ENCODE assay signal across 27 cellular contexts in the genomic region with DNA sequence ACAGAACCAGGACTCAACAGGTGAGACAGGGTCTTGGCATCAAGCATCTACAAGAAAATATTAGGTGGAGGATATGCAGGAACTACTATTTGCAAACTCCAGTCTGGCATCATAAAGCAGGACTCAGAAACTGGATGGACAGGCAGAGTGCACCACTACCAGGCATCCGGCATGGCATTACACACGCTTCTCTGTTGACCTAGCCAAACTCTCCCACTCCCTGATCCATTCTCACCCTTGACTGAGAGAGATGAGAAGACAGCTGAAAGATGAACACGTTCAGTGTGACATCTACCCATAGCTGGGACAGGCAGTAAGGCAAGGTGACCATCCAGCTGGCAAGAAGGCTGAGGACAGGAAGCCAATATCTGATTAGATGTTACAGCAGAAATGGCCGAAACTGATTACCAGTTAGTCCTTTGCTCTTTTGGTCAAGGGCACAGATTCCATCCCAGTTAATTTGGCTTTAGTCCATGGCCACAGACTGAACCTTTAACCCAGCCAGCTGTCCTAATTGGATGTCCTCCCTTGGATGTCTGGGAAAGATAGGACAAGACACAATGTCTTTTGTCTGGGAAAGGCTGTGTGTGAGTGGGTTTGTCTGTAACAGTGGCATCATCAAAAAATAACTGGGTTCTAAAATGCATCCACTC.
DNase-seq lines count a peak whose midpoint lies in the region; ATAC-seq, FAIRE-seq and TF ChIP-seq lines count a peak whose summit lies in the region.
"Had no signal": no experiment of that assay in that cellular context is flagged by ENCODE, and none has a peak within 500 bp of the region (broad histone marks: within the 10 kb centered on the region; RNA-seq: fewer than 3 reads in every experiment).

No MANE protein-coding gene starts in this region.

- peak overlapping the region; percentile 75 for H3K4me2 ChIP-seq in astrocyte (ENCODE audit: low read length)
- H3K4me2 ChIP-seq: GM23338 had no signal

- H3K27ac Mint-ChIP-seq in astrocyte (ENCODE audit: unreplicated experiment), result peak overlapping the region; percentile 86
- H3K27ac Mint-ChIP-seq: activated CD4-positive, alpha-beta T cell treated with anti-CD3 and anti-CD28 coated beads, Interleukin-2, amount 10 ng/mL, durations not matched to agents 24 days and 14 days; activated naive CD4-positive, alpha-beta T cell treated with anti-CD3 and anti-CD28 coated beads for 36 hours; activated T-cell treated with anti-CD3 and anti-CD28 coated beads, Interleukin-2, amount 50 U/mL, for 72 hours; CD4-positive, alpha-beta T cell; dendritic cell treated with granulocyte-macrophage colony-stimulating factor and Interleukin-4, amounts not matched to agents 40 ng/mL and 50 ng/mL, for 4 days; GM23338 had no signal

- DNase-seq in LHCN-M2 (ENCODE audit: low read depth) (peak; percentile 85), astrocyte (ENCODE audit: low read depth) (peak; percentile 31), left ventricle myocardium superior (no peak), sciatic nerve (ENCODE audit: low spot score) (no peak), NCI-H446 treated with DMSO at 0.1 percent for 48 hours (lab: John Stamatoyannopoulos, UW) (no peak), NCI-H748 treated with DMSO at 0.1 percent for 48 hours (lab: John Stamatoyannopoulos, UW) (no peak), COR-L47 (lab: John Stamatoyannopoulos, UW) (no peak), dorsolateral prefrontal cortex (no peak)
- DNase-seq: activated CD4-positive, alpha-beta T cell treated with anti-CD3 and anti-CD28 coated beads, Interleukin-2, amount 10 ng/mL, durations not matched to agents 24 days and 14 days; activated naive CD4-positive, alpha-beta T cell treated with anti-CD3 and anti-CD28 coated beads for 36 hours; activated T-cell treated with anti-CD3 and anti-CD28 coated beads, Interleukin-2, amount 50 U/mL, for 72 hours; amygdala; CD4-positive, alpha-beta T cell; DMS 273 treated with DMSO at 0.1 percent for 48 hours; head of caudate nucleus; KG1; left colon; NCI-H1694; NCI-H2171 treated with DMSO at 0.1 percent for 48 hours; NCI-H526 treated with DMSO at 0.1 percent for 48 hours; transverse colon had no signal

- no peak overlapping the region for H3K4me3 ChIP-seq in astrocyte (ENCODE audit: insufficient read depth, low read depth, low read length)
- no peak overlapping the region for H3K4me3 ChIP-seq in dorsolateral prefrontal cortex
- H3K4me3 ChIP-seq: cardiac muscle cell, GM23338, skin epidermis, transverse colon had no signal

- no peak overlapping the region for H3K4me3 Mint-ChIP-seq in astrocyte (ENCODE audit: unreplicated experiment)
- H3K4me3 Mint-ChIP-seq: activated CD4-positive, alpha-beta T cell treated with anti-CD3 and anti-CD28 coated beads, Interleukin-2, amount 10 ng/mL, durations not matched to agents 24 days and 14 days; activated naive CD4-positive, alpha-beta T cell treated with anti-CD3 and anti-CD28 coated beads for 36 hours; activated T-cell treated with anti-CD3 and anti-CD28 coated beads, Interleukin-2, amount 50 U/mL, for 72 hours; CD4-positive, alpha-beta T cell; dendritic cell treated with granulocyte-macrophage colony-stimulating factor and Interleukin-4, amounts not matched to agents 40 ng/mL and 50 ng/mL, for 4 days; GM23338 had no signal

- H3K36me3 Mint-ChIP-seq in astrocyte (ENCODE audit: low read depth, unreplicated experiment), result no peaks in the 10 kb centered on the region

- H3K4me1 ChIP-seq in astrocyte (ENCODE audit: insufficient read depth, low read length), result peaks cover 50% of the 10 kb centered on the region
- H3K4me1 ChIP-seq: parathyroid adenoma, transverse colon had no signal

- no peaks in the 10 kb centered on the region for H3K9me3 ChIP-seq in astrocyte (ENCODE audit: insufficient read depth, low read depth, low read length)
- H3K9me3 ChIP-seq: transverse colon had no signal

- intact Hi-C loops in left ventricle myocardium superior (cut with micrococcal nuclease) (no loop called here), sciatic nerve (cut with DNase I) (no loop called here), dorsolateral prefrontal cortex (cut with DNase I) (loop anchor here (5.0 to 10.0 kb wide), 2 partner anchors 56 to 68 kb away; partner anchors contain the start of gene BBS10 (in 1 of the 2))

- H3K27ac ChIP-seq in astrocyte (ENCODE audit: low read depth, low read length) (no peak overlapping the region), dorsolateral prefrontal cortex (no peak overlapping the region)
- H3K27ac ChIP-seq: cardiac muscle cell, parathyroid adenoma, skin epidermis, transverse colon had no signal

- no peaks in the 10 kb centered on the region for H3K27me3 Mint-ChIP-seq in astrocyte (ENCODE audit: low read depth, unreplicated experiment)

- H3K4me1 Mint-ChIP-seq in astrocyte (ENCODE audit: low read depth, unreplicated experiment), result peaks cover 57% of the 10 kb centered on the region

- no peak overlapping the region for H3K9ac ChIP-seq in astrocyte (ENCODE audit: low read length)
- H3K9ac ChIP-seq: parathyroid adenoma had no signal

- TF ChIP-seq CTCF in astrocyte (IDR thresholded peaks at IDR 0.05; ENCODE audit: insufficient read depth, low read depth, low read length) (no peak), dorsolateral prefrontal cortex (IDR thresholded peaks at IDR 0.05 in 54 of 56, conservative IDR thresholded peaks at IDR 0.05 in 2 of 56; ENCODE audit: low read depth in 1 of 56, partially characterized antibody in 56 of 56) (no peak)

- peak; percentile 38 for ATAC-seq in left ventricle myocardium superior
- ATAC-seq in sciatic nerve, result peak; percentile 59
- ATAC-seq: activated T-cell treated with anti-CD3 and anti-CD28 coated beads, Interleukin-2, amount 50 U/mL, for 72 hours; GM23338; left colon had no signal

- no peaks in the 10 kb centered on the region for H3K9me3 Mint-ChIP-seq in astrocyte (ENCODE audit: unreplicated experiment)
- H3K9me3 Mint-ChIP-seq: activated CD4-positive, alpha-beta T cell treated with anti-CD3 and anti-CD28 coated beads, Interleukin-2, amount 10 ng/mL, durations not matched to agents 24 days and 14 days; activated naive CD4-positive, alpha-beta T cell treated with anti-CD3 and anti-CD28 coated beads for 36 hours; activated T-cell treated with anti-CD3 and anti-CD28 coated beads, Interleukin-2, amount 50 U/mL, for 72 hours; CD4-positive, alpha-beta T cell; dendritic cell treated with granulocyte-macrophage colony-stimulating factor and Interleukin-4, amounts not matched to agents 40 ng/mL and 50 ng/mL, for 4 days; GM23338 had no signal

- FAIRE-seq in astrocyte (lab: Jason Lieb, UNC), result no peak
- FAIRE-seq: G401.6 had no signal

- no peaks in the 10 kb centered on the region for H4K20me1 ChIP-seq in astrocyte (ENCODE audit: insufficient read depth, low read length)

- H3K27me3 ChIP-seq in astrocyte (ENCODE audit: insufficient read depth, low read length) (no peaks in the 10 kb centered on the region), dorsolateral prefrontal cortex (no peaks in the 10 kb centered on the region)
- H3K27me3 ChIP-seq: cardiac muscle cell, transverse colon had no signal

- no peak overlapping the region for H2AFZ ChIP-seq in astrocyte (ENCODE audit: low read depth, low read length)
- H2AFZ ChIP-seq: parathyroid adenoma had no signal

- no peaks in the 10 kb centered on the region for H3K79me2 ChIP-seq in astrocyte (ENCODE audit: insufficient read depth, low read length)
- H3K79me2 ChIP-seq: parathyroid adenoma had no signal

- no peaks in the 10 kb centered on the region for H3K36me3 ChIP-seq in astrocyte (ENCODE audit: insufficient read depth, low read length)
- H3K36me3 ChIP-seq: cardiac muscle cell, transverse colon had no signal

Comparison
In these comparisons a context has a peak if more than half of its experiments do, and no peak if none do; other contexts are left out.
1. DNase-seq: peak in LHCN-M2 (single experiment) and astrocyte (single experiment); none in left ventricle myocardium superior (single experiment), sciatic nerve (single experiment), NCI-H446 treated with DMSO at 0.1 percent for 48 hours (single experiment), NCI-H748 treated with DMSO at 0.1 percent for 48 hours (single experiment), COR-L47 (single experiment) and dorsolateral prefrontal cortex (0 of 10).
2. intact Hi-C loops: an anchor here in dorsolateral prefrontal cortex (5.0 to 10.0 kb wide); none called in left ventricle myocardium superior and sciatic nerve.